In genomic region chr3:33786565-33787327, GRCh38 we compare ENCODE assay signal across 7 cellular contexts. TPM values are rescaled to one million over a fixed set of nuclear protein-coding genes. Genes with fewer than 3 reads are reported as not detected.
DNase-seq lines count a peak whose midpoint lies in the region; ATAC-seq and TF ChIP-seq lines count a peak whose summit lies in the region.

No MANE protein-coding gene starts in this region.

- H3K36me3 ChIP-seq in PC-9 (ENCODE audit: low read depth): no peaks in the 10 kb centered on the region

- H3K27ac ChIP-seq in PC-9: no peak overlapping the region

- H2AFZ ChIP-seq in PC-9: no peak overlapping the region

- no peaks in the 10 kb centered on the region for H3K27me3 ChIP-seq in PC-9 (ENCODE audit: insufficient read depth, low read depth)

- no peaks in the 10 kb centered on the region for H4K20me1 ChIP-seq in PC-9 (ENCODE audit: insufficient read depth)

- H3K4me1 ChIP-seq in PC-9 (replicated peaks; ENCODE audit: insufficient read depth): peaks cover 4% of the 10 kb centered on the region; the same call in 1 of the 2 replicates

- intact Hi-C loops in PC-9 (cut with micrococcal nuclease; ENCODE audit: unreplicated experiment): loop anchor here (1.0 to 10.0 kb wide), 4 partner anchors 150 to 839 kb away; no protein-coding TSS in a partner anchor

- POLR2A ChIA-PET in PC-9 (lab: Charles Lee; ENCODE audit: unreplicated experiment): interaction anchor here (0.6 kb wide), 1 partner anchor 225 kb away, joined by 10 read pairs; no protein-coding TSS in a partner anchor

- H3K4me2 ChIP-seq in PC-9: peak overlapping the region; percentile 68

- BruUV-seq in PC-9 (replicated peaks; lab: Mats Ljungman, UMichigan): no TSS peak

- DNase-seq in PC-9 (no peak), fibroblast of the aortic adventitia (ENCODE audit: low read depth) (no peak), retinal pigment epithelial cell (ENCODE audit: low read depth) (no peak), NCI-H1048 (lab: John Stamatoyannopoulos, UW) (no peak)
- DNase-seq in stimulated activated CD4-positive, alpha-beta T cell treated with anti-CD3 and anti-CD28 coated beads, Interleukin-15, amount 100 ng/mL, for 24 hours: no peak

- no peaks in the 10 kb centered on the region for H3F3A ChIP-seq in PC-9 (ENCODE audit: insufficient read depth, low read depth)

- H3K79me2 ChIP-seq in PC-9 (ENCODE audit: low read depth): no peaks in the 10 kb centered on the region

- CTCF ChIA-PET in PC-9 (lab: Charles Lee): interaction anchor here (0.5 to 1.6 kb wide), 8 partner anchors 9 to 840 kb away, joined by 3 to 6 read pairs (median 5); partner anchors contain the start of gene UBP1

- no peaks in the 10 kb centered on the region for H3K9me3 ChIP-seq in PC-9 (ENCODE audit: insufficient read depth, low read depth)

- ATAC-seq in GM18511 (IDR thresholded peaks at IDR 0.05; ENCODE audit: unreplicated experiment) (peak; percentile 7), GM18867 (IDR thresholded peaks at IDR 0.05; ENCODE audit: unreplicated experiment) (no peak)

- TF ChIP-seq CTCF in PC-9 (conservative IDR thresholded peaks at IDR 0.05) (no peak), fibroblast of the aortic adventitia (IDR thresholded peaks at IDR 0.05; ENCODE audit: insufficient read depth, low read length) (no peak), retinal pigment epithelial cell (conservative IDR thresholded peaks at IDR 0.05; ENCODE audit: low read depth, low read length) (no peak)

- no peaks in the 10 kb centered on the region for H3K9me2 ChIP-seq in PC-9 (ENCODE audit: insufficient read depth)

- H3K4me3 ChIP-seq in PC-9 (no peak overlapping the region), fibroblast of the aortic adventitia (ENCODE audit: low read depth, low read length) (peak overlapping the region; percentile 34), retinal pigment epithelial cell (ENCODE audit: low read length) (peak overlapping the region; percentile 45)

RNA-seq across cellular contexts. Expression of gene PDCD6IP, which starts 11.7 kb away (rescaled TPM):
- total RNA-seq in PC-9 (2021) (203 and 209 TPM in 2 replicates), fibroblast of the aortic adventitia (ENCODE audit: low replicate concordance) (105 and 258 TPM in 2 replicates)
